ENCODE assay signal across 1 cellular context in genomic region chr14:56524971-56525677, GRCh38.
TF ChIP-seq lines count a peak whose summit lies in the region.

No MANE protein-coding gene starts in this region.

TF ChIP-seq in GM23338, 12 proteins besides CTCF, POLR2A, EP300 and RAD21 (continued from another document):
- TF ChIP-seq, protein P1, sequence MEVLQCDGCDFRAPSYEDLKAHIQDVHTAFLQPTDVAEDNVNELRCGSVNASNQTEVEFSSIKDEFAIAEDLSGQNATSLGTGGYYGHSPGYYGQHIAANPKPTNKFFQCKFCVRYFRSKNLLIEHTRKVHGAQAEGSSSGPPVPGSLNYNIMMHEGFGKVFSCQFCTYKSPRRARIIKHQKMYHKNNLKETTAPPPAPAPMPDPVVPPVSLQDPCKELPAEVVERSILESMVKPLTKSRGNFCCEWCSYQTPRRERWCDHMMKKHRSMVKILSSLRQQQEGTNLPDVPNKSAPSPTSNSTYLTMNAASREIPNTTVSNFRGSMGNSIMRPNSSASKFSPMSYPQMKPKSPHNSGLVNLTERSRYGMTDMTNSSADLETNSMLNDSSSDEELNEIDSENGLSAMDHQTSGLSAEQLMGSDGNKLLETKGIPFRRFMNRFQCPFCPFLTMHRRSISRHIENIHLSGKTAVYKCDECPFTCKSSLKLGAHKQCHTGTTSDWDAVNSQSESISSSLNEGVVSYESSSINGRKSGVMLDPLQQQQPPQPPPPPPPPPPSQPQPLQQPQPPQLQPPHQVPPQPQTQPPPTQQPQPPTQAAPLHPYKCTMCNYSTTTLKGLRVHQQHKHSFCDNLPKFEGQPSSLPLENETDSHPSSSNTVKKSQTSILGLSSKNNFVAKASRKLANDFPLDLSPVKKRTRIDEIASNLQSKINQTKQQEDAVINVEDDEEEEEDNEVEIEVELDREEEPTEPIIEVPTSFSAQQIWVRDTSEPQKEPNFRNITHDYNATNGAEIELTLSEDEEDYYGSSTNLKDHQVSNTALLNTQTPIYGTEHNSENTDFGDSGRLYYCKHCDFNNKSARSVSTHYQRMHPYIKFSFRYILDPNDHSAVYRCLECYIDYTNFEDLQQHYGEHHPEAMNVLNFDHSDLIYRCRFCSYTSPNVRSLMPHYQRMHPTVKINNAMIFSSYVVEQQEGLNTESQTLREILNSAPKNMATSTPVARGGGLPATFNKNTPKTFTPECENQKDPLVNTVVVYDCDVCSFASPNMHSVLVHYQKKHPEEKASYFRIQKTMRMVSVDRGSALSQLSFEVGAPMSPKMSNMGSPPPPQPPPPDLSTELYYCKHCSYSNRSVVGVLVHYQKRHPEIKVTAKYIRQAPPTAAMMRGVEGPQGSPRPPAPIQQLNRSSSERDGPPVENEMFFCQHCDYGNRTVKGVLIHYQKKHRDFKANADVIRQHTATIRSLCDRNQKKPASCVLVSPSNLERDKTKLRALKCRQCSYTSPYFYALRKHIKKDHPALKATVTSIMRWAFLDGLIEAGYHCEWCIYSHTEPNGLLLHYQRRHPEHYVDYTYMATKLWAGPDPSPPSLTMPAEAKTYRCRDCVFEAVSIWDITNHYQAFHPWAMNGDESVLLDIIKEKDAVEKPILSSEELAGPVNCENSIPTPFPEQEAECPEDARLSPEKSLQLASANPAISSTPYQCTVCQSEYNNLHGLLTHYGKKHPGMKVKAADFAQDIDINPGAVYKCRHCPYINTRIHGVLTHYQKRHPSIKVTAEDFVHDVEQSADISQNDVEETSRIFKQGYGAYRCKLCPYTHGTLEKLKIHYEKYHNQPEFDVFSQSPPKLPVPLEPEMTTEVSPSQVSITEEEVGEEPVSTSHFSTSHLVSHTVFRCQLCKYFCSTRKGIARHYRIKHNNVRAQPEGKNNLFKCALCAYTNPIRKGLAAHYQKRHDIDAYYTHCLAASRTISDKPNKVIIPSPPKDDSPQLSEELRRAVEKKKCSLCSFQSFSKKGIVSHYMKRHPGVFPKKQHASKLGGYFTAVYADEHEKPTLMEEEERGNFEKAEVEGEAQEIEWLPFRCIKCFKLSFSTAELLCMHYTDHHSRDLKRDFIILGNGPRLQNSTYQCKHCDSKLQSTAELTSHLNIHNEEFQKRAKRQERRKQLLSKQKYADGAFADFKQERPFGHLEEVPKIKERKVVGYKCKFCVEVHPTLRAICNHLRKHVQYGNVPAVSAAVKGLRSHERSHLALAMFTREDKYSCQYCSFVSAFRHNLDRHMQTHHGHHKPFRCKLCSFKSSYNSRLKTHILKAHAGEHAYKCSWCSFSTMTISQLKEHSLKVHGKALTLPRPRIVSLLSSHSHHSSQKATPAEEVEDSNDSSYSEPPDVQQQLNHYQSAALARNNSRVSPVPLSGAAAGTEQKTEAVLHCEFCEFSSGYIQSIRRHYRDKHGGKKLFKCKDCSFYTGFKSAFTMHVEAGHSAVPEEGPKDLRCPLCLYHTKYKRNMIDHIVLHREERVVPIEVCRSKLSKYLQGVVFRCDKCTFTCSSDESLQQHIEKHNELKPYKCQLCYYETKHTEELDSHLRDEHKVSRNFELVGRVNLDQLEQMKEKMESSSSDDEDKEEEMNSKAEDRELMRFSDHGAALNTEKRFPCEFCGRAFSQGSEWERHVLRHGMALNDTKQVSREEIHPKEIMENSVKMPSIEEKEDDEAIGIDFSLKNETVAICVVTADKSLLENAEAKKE (CRISPR knock-in tag; IDR thresholded peaks at IDR 0.05): no peak
- TF ChIP-seq EZH2 (IDR thresholded peaks at IDR 0.05; ENCODE audit: low read depth, unreplicated experiment): no peak
